In the genomic region with DNA sequence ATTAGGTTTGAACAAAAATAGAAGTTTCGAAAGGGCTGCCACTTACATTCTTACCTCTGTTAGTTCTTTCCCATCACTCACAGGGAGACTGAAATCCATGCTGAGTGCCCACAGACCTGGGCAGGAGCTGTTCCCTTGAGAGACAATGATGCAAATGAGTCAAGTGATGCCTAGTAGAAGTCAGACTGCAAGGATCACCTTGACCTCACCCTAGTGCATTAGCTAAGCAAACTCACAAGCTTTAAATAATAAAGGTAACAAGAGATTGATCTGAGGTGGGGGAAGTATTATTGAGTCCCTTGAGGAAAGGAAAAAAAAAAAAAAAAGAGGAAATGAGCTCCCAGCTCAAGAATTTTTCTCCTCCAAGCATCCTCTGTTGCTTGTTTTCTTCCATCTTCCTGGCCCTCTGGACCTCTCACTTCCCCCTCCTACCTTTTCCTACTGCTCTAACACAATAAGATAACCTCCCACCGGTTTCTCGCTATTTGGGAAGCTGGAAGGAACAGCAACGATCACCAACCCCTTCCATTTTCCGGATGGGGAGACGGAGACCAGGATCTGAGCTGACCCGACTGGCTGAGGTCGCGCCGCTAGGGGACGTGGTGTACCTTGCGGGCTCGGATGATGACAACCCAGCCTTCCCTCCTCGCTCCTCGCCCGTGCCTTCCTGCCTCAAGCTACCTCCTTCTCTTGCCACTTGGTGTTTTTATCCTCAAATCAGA, we compare ENCODE assay signal across 8 cellular contexts. TPM values are rescaled to one million over a fixed set of nuclear protein-coding genes. Genes with fewer than 3 reads are reported as not detected.
DNase-seq lines count a peak whose midpoint lies in the region; ATAC-seq, FAIRE-seq and TF ChIP-seq lines count a peak whose summit lies in the region.

No MANE protein-coding gene starts in this region.

- DNase-seq in GM04504 (ENCODE audit: low read depth) (peak; percentile 40), RCC 7860 (ENCODE audit: low spot score) (peak; percentile 58), foreskin fibroblast (peak; percentile 77 to 93), omental fat pad (ENCODE audit: low spot score) (no peak), T-helper 17 cell (no peak)

- H3K9me3 ChIP-seq in T-helper 17 cell (ENCODE audit: control insufficient read depth, low read length, poor library complexity, severe bottlenecking) = no peaks in the 10 kb centered on the region

- ATAC-seq in omental fat pad (ENCODE audit: low FRiP score) (peak; percentile 56), GM18517 (IDR thresholded peaks at IDR 0.05; ENCODE audit: unreplicated experiment) (no peak), HG02571 (IDR thresholded peaks at IDR 0.05; ENCODE audit: unreplicated experiment) (no peak), GM21526 (IDR thresholded peaks at IDR 0.05; ENCODE audit: low FRiP score, unreplicated experiment) (no peak), T-helper 17 cell (no peak)

- FAIRE-seq in RCC 7860 (lab: Jason Lieb, UNC) = peak; percentile 22

- H3K27me3 Mint-ChIP-seq in T-helper 17 cell = peaks cover 54% of the 10 kb centered on the region

- peaks cover 5% of the 10 kb centered on the region for H3K36me3 Mint-ChIP-seq in T-helper 17 cell (ENCODE audit: low read depth)

- H3K4me3 Mint-ChIP-seq in T-helper 17 cell = no peak overlapping the region

- H3K4me3 ChIP-seq in foreskin fibroblast (ENCODE audit: low read depth in 1 of 2, low read length in 2 of 2) = peak overlapping the region; percentile 66 to 91

- no peak overlapping the region for H3K27ac Mint-ChIP-seq in T-helper 17 cell

- peaks cover 4% of the 10 kb centered on the region for H3K4me1 Mint-ChIP-seq in T-helper 17 cell

- TF ChIP-seq CTCF in foreskin fibroblast (IDR thresholded peaks at IDR 0.05; ENCODE audit: low read depth, low read length) = peak; percentile 92
- TF ChIP-seq CTCF in omental fat pad (IDR thresholded peaks at IDR 0.05) = no peak

RNA-seq across cellular contexts. Expression of a gene that starts 2.0 kb away (rescaled TPM):
- total RNA-seq in omental fat pad = 10 to 100 TPM; 25.1 to 93.0 (median 64.8) TPM
- total RNA-seq in T-helper 17 cell = not detected

Comparison
In these comparisons a context has a peak if more than half of its experiments do, and no peak if none do; other contexts are left out.
1. DNase-seq: peak in GM04504 (single experiment), RCC 7860 (single experiment) and foreskin fibroblast (2 of 2); none in omental fat pad (single experiment) and T-helper 17 cell (0 of 3).
2. RNA of a gene that starts 2.0 kb away (total RNA-seq): 25.1 to 93.0 TPM in omental fat pad; not detected in T-helper 17 cell; every median in the first group is over 10 times any median in the second.